20 cellular contexts compared by ENCODE assay signal in genomic region chr1:11594625-11595024, GRCh38. TPM values are rescaled to one million over a fixed set of nuclear protein-coding genes. Genes with fewer than 3 reads are reported as not detected.
DNase-seq lines count a peak whose midpoint lies in the region; ATAC-seq, FAIRE-seq and TF ChIP-seq lines count a peak whose summit lies in the region.
"Had no signal": no experiment of that assay in that cellular context is flagged by ENCODE, and none has a peak within 500 bp of the region (broad histone marks: within the 10 kb centered on the region; RNA-seq: fewer than 3 reads in every experiment).

No MANE protein-coding gene starts in this region.

- no peaks in the 10 kb centered on the region for H3K23me2 ChIP-seq in H1 (ENCODE audit: low read depth, low read length)

- peak overlapping the region; percentile 66; the same call in 1 of the 2 replicates for H2BK15ac ChIP-seq in H1 (ENCODE audit: low read length)

- no peak overlapping the region for H2BK20ac ChIP-seq in H1 (ENCODE audit: low read length)

- no peak overlapping the region for H3K14ac ChIP-seq in H1 (ENCODE audit: insufficient read length)

- 85 to 87% methylated on average over 4 of the region's 4 CpGs for WGBS in heart right ventricle, 2 donors
- 86% methylated on average over 4 of the region's 4 CpGs; no CpG with 5 or more reads in 1 of the 2 experiments for WGBS in H1 (ENCODE audit: extremely low coverage in 1 of 2, insufficient coverage in 1 of 2, insufficient read length in 1 of 2, insufficient replicate concordance in 2 of 2, low coverage in 1 of 2, low lambda C conversion rate in 2 of 2, missing lambda C conversion rate in 1 of 2), 2 experiments

- H3K4ac ChIP-seq in H1 (replicated peaks; ENCODE audit: insufficient read length, low read depth, low read length), result no peak overlapping the region

- no peak overlapping the region for H3K56ac ChIP-seq in H1 (replicated peaks; ENCODE audit: insufficient read length, low read depth, low read length)

- H3K27me3 ChIP-seq in heart right ventricle (peaks cover 0 to 41% (median 21%) of the 10 kb centered on the region in 7 donors), HCT116 (ENCODE audit: insufficient read depth, low read length) (no peaks in the 10 kb centered on the region; the same call in 1 of the 2 replicates), H1 (replicated peaks in 1 of 4; ENCODE audit: control insufficient read depth in 3 of 4, extremely low read depth in 1 of 4, insufficient read depth in 3 of 4, low read length in 3 of 4) (peaks cover 0 to 3% (median 0%) of the 10 kb centered on the region in 4 experiments; a peak in 1 of 7 replicates), lower lobe of right lung (ENCODE audit: low read depth) (peaks cover 9% of the 10 kb centered on the region)
- H3K27me3 ChIP-seq: BLaER1 had no signal

- H3K18ac ChIP-seq in H1 (ENCODE audit: extremely low read depth, low read length), result peak overlapping the region; percentile 55; the same call in 1 of the 2 replicates

- ATAC-seq in heart right ventricle (no peak), left ventricle myocardium superior (no peak), HCT116 (no peak), lower lobe of right lung (no peak), GM18511 (IDR thresholded peaks at IDR 0.05; ENCODE audit: unreplicated experiment) (no peak)

- no peaks in the 10 kb centered on the region for H3K9me2 ChIP-seq in HCT116 (ENCODE audit: insufficient read depth)

- no peak overlapping the region for H2BK12ac ChIP-seq in H1 (ENCODE audit: low read depth, low read length)

- H3K9me3 ChIP-seq in heart right ventricle (peaks cover 0 to 8% (median 0%) of the 10 kb centered on the region in 11 donors), HCT116 (ENCODE audit: control insufficient read depth in 1 of 2, insufficient read depth in 1 of 2, low read depth in 1 of 2, low read length in 2 of 2) (peaks cover 0 to 3% of the 10 kb centered on the region in 2 experiments; a peak in 1 of 4 replicates), H1 (ENCODE audit: insufficient read depth in 2 of 2, low read depth in 1 of 2, low read length in 1 of 2) (no peaks in the 10 kb centered on the region), lower lobe of right lung (no peaks in the 10 kb centered on the region)
- H3K9me3 ChIP-seq: BLaER1 had no signal

- no peak overlapping the region for H2AK5ac ChIP-seq in H1 (ENCODE audit: low read depth, low read length)

- TF ChIP-seq RAD21 in HCT116 (IDR thresholded peaks at IDR 0.05; ENCODE audit: low read depth), result no peak
- TF ChIP-seq RAD21 in H1 (IDR thresholded peaks at IDR 0.05 in 1 of 2, conservative IDR thresholded peaks at IDR 0.05 in 1 of 2; ENCODE audit: low read depth in 2 of 2, low read length in 2 of 2), result no peak

- CTCF ChIA-PET in HCT116 (lab: Charles Lee), result interaction anchor here (0.7 kb wide), 1 partner anchor 22 kb away, joined by 3 read pairs; no protein-coding TSS in a partner anchor
- CTCF ChIA-PET in H1 (lab: Charles Lee; ENCODE audit: partially characterized antibody), result interaction anchor here (0.8 to 4.1 kb wide), 17 partner anchors 8 to 267 kb away, joined by 3 to 21 read pairs (median 6); no protein-coding TSS in a partner anchor

- DNase-seq in heart right ventricle (no peak), left ventricle myocardium superior (no peak), HCT116 (ENCODE audit: low read depth, low spot score) (no peak), H1 (ENCODE audit: low read depth in 1 of 2, low spot score in 2 of 2) (no peak), lower lobe of right lung (no peak), foreskin fibroblast (no peak), RKO (ENCODE audit: low spot score) (no peak)
- DNase-seq: 8988T; CD4-positive, alpha-beta memory T cell; DMS153; DMS79; GDM1 had no signal

- no TSS peak for BruUV-seq in HCT116 (replicated peaks; lab: Mats Ljungman, UMichigan)

- no peak overlapping the region for H3K23ac ChIP-seq in H1 (ENCODE audit: insufficient read length)

- TF ChIP-seq EP300 in H1 (IDR thresholded peaks at IDR 0.05; ENCODE audit: borderline replicate concordance in 1 of 2, low read depth in 2 of 2, low read length in 2 of 2), result no peak

- RAD21 ChIA-PET in HCT116 (lab: Charles Lee; ENCODE audit: low non-redundant PET in 1 of 2, low total read pairs in 2 of 2, uncharacterized antibody in 2 of 2, unreplicated experiment in 2 of 2), result no interaction called here

- no peak overlapping the region for H2BK120ac ChIP-seq in H1 (replicated peaks; ENCODE audit: low read depth, low read length)

- H4K20me1 ChIP-seq in HCT116 (ENCODE audit: insufficient read depth) (no peaks in the 10 kb centered on the region), H1 (replicated peaks in 1 of 2; ENCODE audit: control insufficient read depth in 1 of 2, insufficient read depth in 2 of 2, low read length in 2 of 2) (no peaks in the 10 kb centered on the region)
- H4K20me1 ChIP-seq: BLaER1 had no signal

- FAIRE-seq in H1 (lab: Jason Lieb, UNC), result no peak
- FAIRE-seq: GM12892, GM18507, H54, HTR-8/SVneo had no signal

- H3K79me2 ChIP-seq in HCT116 (ENCODE audit: insufficient read depth, low read length) (no peaks in the 10 kb centered on the region), H1 (ENCODE audit: control insufficient read depth in 1 of 2, insufficient read depth in 2 of 2, low read length in 2 of 2) (no peaks in the 10 kb centered on the region)

- H3K36me3 ChIP-seq in heart right ventricle, result no peaks in the 10 kb centered on the region
- no peaks in the 10 kb centered on the region for H3K36me3 ChIP-seq in HCT116 (ENCODE audit: control insufficient read depth in 1 of 2, insufficient read depth in 2 of 2, low read length in 2 of 2)
- no peaks in the 10 kb centered on the region for H3K36me3 ChIP-seq in H1 (ENCODE audit: control insufficient read depth in 2 of 4, insufficient read depth in 4 of 4, low read length in 3 of 4)
- H3K36me3 ChIP-seq in lower lobe of right lung, result no peaks in the 10 kb centered on the region
- H3K36me3 ChIP-seq: BLaER1 had no signal

- H4K5ac ChIP-seq in H1 (ENCODE audit: insufficient read length, low read depth, low read length), result no peak overlapping the region

- H4K8ac ChIP-seq in H1 (ENCODE audit: extremely low read depth, insufficient read depth, low read length), result no peak overlapping the region

- H3K79me1 ChIP-seq in H1 (ENCODE audit: low read depth, low read length), result no peaks in the 10 kb centered on the region

- H2AFZ ChIP-seq in HCT116 (ENCODE audit: low read depth, low read length, poor library complexity, severe bottlenecking), result no peak overlapping the region
- H2AFZ ChIP-seq in H1 (ENCODE audit: low read length), result peak overlapping the region; percentile 97

- H3K9ac ChIP-seq in HCT116 (ENCODE audit: low read length) (no peak overlapping the region), H1 (replicated peaks in 1 of 4; ENCODE audit: extremely low read depth in 1 of 4, low read depth in 3 of 4, low read length in 3 of 4) (no peak overlapping the region)
- H3K9ac ChIP-seq: BLaER1 had no signal

- TF ChIP-seq POLR2A in HCT116 (IDR thresholded peaks at IDR 0.05; ENCODE audit: borderline replicate concordance, extremely low read depth, insufficient read depth, insufficient read length), result no peak
- no peak for TF ChIP-seq POLR2A in H1 (IDR thresholded peaks at IDR 0.05; ENCODE audit: control extremely low read depth in 1 of 2, low read depth in 2 of 2, low read length in 2 of 2)

- POLR2A ChIA-PET in HCT116 (lab: Charles Lee) (interaction anchor here (0.6 to 1.2 kb wide), 2 partner anchors 22 to 1565 kb away, joined by 3 to 4 read pairs; no protein-coding TSS in a partner anchor), H1 (lab: Charles Lee; ENCODE audit: partially characterized antibody) (interaction anchor here (1.0 to 1.3 kb wide), 4 partner anchors 9 to 315 kb away, joined by 3 read pairs; no protein-coding TSS in a partner anchor)

- H3K4me2 ChIP-seq in HCT116 (ENCODE audit: low read length), result peak overlapping the region; percentile 41; the same call in 1 of the 2 replicates
- H3K4me2 ChIP-seq in H1 (ENCODE audit: insufficient read depth in 1 of 2, low read depth in 2 of 2, low read length in 2 of 2), result peak overlapping the region; percentile 32 to 44; a peak in 1 of 4 replicates
- H3K4me2 ChIP-seq: BLaER1 had no signal

- intact Hi-C loops in heart right ventricle (cut with DNase I) (no loop called here), left ventricle myocardium superior (cut with micrococcal nuclease) (no loop called here), HCT116 (cut with micrococcal nuclease) (no loop called here), lower lobe of right lung (cut with DNase I) (no loop called here)

- no peak overlapping the region for H4K91ac ChIP-seq in H1 (replicated peaks; ENCODE audit: insufficient read length, low read length)

- H3K27ac ChIP-seq in heart right ventricle (peak overlapping the region in 7 of 10 donors; percentile 3 to 79 (median 65)), HCT116 (ENCODE audit: low read depth, low read length) (no peak overlapping the region), H1 (ENCODE audit: low read depth, low read length) (no peak overlapping the region), lower lobe of right lung (peak overlapping the region; percentile 62)
- H3K27ac ChIP-seq: BLaER1 had no signal

- H3K4me3 ChIP-seq in heart right ventricle, result no peak overlapping the region
- no peak overlapping the region for H3K4me3 ChIP-seq in HCT116 (replicated peaks in 1 of 2; ENCODE audit: low read depth in 1 of 2, low read length in 2 of 2)
- no peak overlapping the region for H3K4me3 ChIP-seq in H1 (ENCODE audit: extremely low read depth in 1 of 4, insufficient read depth in 2 of 4, low read depth in 3 of 4, low read length in 4 of 4)
- H3K4me3 ChIP-seq in lower lobe of right lung, result no peak overlapping the region
- H3K4me3 ChIP-seq in foreskin fibroblast (ENCODE audit: low read depth in 1 of 2, low read length in 2 of 2), result no peak overlapping the region
- H3K4me3 ChIP-seq: BLaER1 had no signal

- H3K4me1 ChIP-seq in heart right ventricle (peaks cover 0 to 22% (median 0%) of the 10 kb centered on the region in 9 donors), HCT116 (ENCODE audit: control insufficient read depth in 1 of 2, insufficient read depth in 2 of 2, low read length in 2 of 2) (peaks cover 4 to 6% of the 10 kb centered on the region in 2 experiments; a peak in 1 of 4 replicates), H1 (replicated peaks in 1 of 4; ENCODE audit: control insufficient read depth in 3 of 4, insufficient read depth in 4 of 4, low read length in 3 of 4) (peaks cover 2 to 8% (median 5%) of the 10 kb centered on the region in 4 experiments), lower lobe of right lung (peaks cover 7% of the 10 kb centered on the region)

- no peak overlapping the region for H2BK5ac ChIP-seq in H1 (ENCODE audit: low read depth, low read length)

- TF ChIP-seq CTCF in heart right ventricle (IDR thresholded peaks at IDR 0.05) (no peak), HCT116 (IDR thresholded peaks at IDR 0.05 in 2 of 3, conservative IDR thresholded peaks at IDR 0.05 in 1 of 3; ENCODE audit: borderline replicate concordance in 1 of 3, insufficient read depth in 1 of 3, low read depth in 2 of 3, low read length in 2 of 3) (no peak), H1 (IDR thresholded peaks at IDR 0.05; ENCODE audit: control extremely low read depth in 1 of 3, insufficient read depth in 1 of 3, low read depth in 1 of 3, low read length in 3 of 3) (no peak), lower lobe of right lung (IDR thresholded peaks at IDR 0.05) (no peak), foreskin fibroblast (IDR thresholded peaks at IDR 0.05; ENCODE audit: low read depth, low read length) (no peak)

RNA-seq across cellular contexts. Expression of gene FBXO2, which starts 59.6 kb away (rescaled TPM):
- total RNA-seq in heart right ventricle (1 to 10 TPM in 9 of 10 donors, under 1 TPM in 1; 0.70 to 5.5 (median 1.7) TPM), left ventricle myocardium superior (3.9 TPM), HCT116 (2021; ENCODE audit: unreplicated experiment) (81.1 TPM), lower lobe of right lung (13.4 TPM)
- polyA plus RNA-seq in heart right ventricle (1 to 10 TPM; 2.7 to 5.3 TPM), H1 (2011; rRNA removed) (57.9 and 99.1 TPM in 2 replicates)
- polyA plus RNA-seq in HCT116 (2012), result 111 and 154 TPM in 2 replicates
- 51.3 and 55.5 TPM in 2 replicates for total RNA-seq in H1 (2021; fragmentation: NEBNext Ultra II Directional; extraction: Animal tissue kit (Norgen Biotek cat#: 25700))
- polyA plus RNA-seq in H1 (2011; cell fraction: cytosol; rRNA removed), result 107 TPM
- 78.1 TPM for polyA plus RNA-seq in H1 (2011; cell fraction: nucleus; rRNA removed)
- polyA plus RNA-seq in H1 (2012, experiment 1 of 2), result 53.7 to 82.0 TPM (median 66.2 TPM) in 4 replicates
- polyA plus RNA-seq in H1 (2012, experiment 2 of 2), result 45.2 TPM
- 38.0 TPM for polyA plus RNA-seq in H1 (2013, experiment 1 of 2)
- polyA plus RNA-seq in H1 (2013, experiment 2 of 2), result 39.6 TPM
- 7.6 and 11.2 TPM in 2 replicates for polyA minus RNA-seq in H1 (2011; rRNA and poly(A)+ RNA removed)
- polyA minus RNA-seq in H1 (2011; cell fraction: cytosol; rRNA and poly(A)+ RNA removed), result 19.2 TPM
- polyA minus RNA-seq in H1 (2011; cell fraction: nucleus; rRNA and poly(A)+ RNA removed), result 17.7 TPM
- total RNA-seq: A673 had no signal
- polyA plus RNA-seq: CD14-positive monocyte had no signal

Comparison
In these comparisons a context has a peak if more than half of its experiments do, and no peak if none do; other contexts are left out.
1. H3K27ac ChIP-seq: peak in heart right ventricle (7 of 10) and lower lobe of right lung (single experiment); none in HCT116 (single experiment) and H1 (single experiment).